Comparison of ENCODE assay signal across 13 cellular contexts in genomic region chr1:116765962-116766361, GRCh38. TPM values are rescaled to one million over a fixed set of nuclear protein-coding genes. Genes with fewer than 3 reads are reported as not detected.
DNase-seq lines count a peak whose midpoint lies in the region; ATAC-seq lines count a peak whose summit lies in the region.
"Had no signal": no experiment of that assay in that cellular context is flagged by ENCODE, and none has a peak within 500 bp of the region (broad histone marks: within the 10 kb centered on the region; RNA-seq: fewer than 3 reads in every experiment).

No MANE protein-coding gene starts in this region.

- H3K27ac ChIP-seq in thymus (ENCODE audit: low read depth), result peak overlapping the region; percentile 98
- H3K27ac ChIP-seq: PC-9 had no signal

- H3K9me3 ChIP-seq in thymus (ENCODE audit: control insufficient read depth), result no peaks in the 10 kb centered on the region

- no peak for DNase-seq in activated naive CD4-positive, alpha-beta T cell treated with anti-CD3 and anti-CD28 coated beads, Interleukin-2, amount 10 ng/mL, durations not matched to agents 7 days and 5 days
- no peak for DNase-seq in activated naive CD4-positive, alpha-beta T cell treated with Interleukin-2 at 50 U/mL for 16 hours
- DNase-seq in activated CD8-positive, alpha-beta memory T cell treated with anti-CD3 and anti-CD28 coated beads, Interleukin-2, amount 10 ng/mL, durations not matched to agents 7 days and 5 days, result no peak
- DNase-seq in fibroblast of gingiva (ENCODE audit: low read depth) (peak; percentile 55), NCI-H510A treated with DMSO at 0.1 percent for 48 hours (lab: John Stamatoyannopoulos, UW) (no peak)
- DNase-seq: H7; MV-4-11; PC-9; stimulated activated CD4-positive, alpha-beta T cell treated with anti-CD3 and anti-CD28 coated beads, Interleukin-2, amount 100 ng/mL, for 24 hours had no signal

- peaks cover 90% of the 10 kb centered on the region for H3K4me1 ChIP-seq in thymus (ENCODE audit: control insufficient read depth, insufficient read depth, low read length)

- peak overlapping the region; percentile 99 for H3K27ac Mint-ChIP-seq in activated naive CD4-positive, alpha-beta T cell treated with anti-CD3 and anti-CD28 coated beads, Interleukin-2, amount 10 ng/mL, durations not matched to agents 7 days and 5 days
- peak overlapping the region; percentile 97 for H3K27ac Mint-ChIP-seq in activated CD8-positive, alpha-beta memory T cell treated with anti-CD3 and anti-CD28 coated beads, Interleukin-2, amount 10 ng/mL, durations not matched to agents 7 days and 5 days
- H3K27ac Mint-ChIP-seq: B cell had no signal

- no peaks in the 10 kb centered on the region for H3K27me3 ChIP-seq in thymus (ENCODE audit: control insufficient read depth, insufficient read depth)

- no peaks in the 10 kb centered on the region for H3K27me3 Mint-ChIP-seq in activated naive CD4-positive, alpha-beta T cell treated with anti-CD3 and anti-CD28 coated beads, Interleukin-2, amount 10 ng/mL, durations not matched to agents 7 days and 5 days
- no peaks in the 10 kb centered on the region for H3K27me3 Mint-ChIP-seq in activated CD8-positive, alpha-beta memory T cell treated with anti-CD3 and anti-CD28 coated beads, Interleukin-2, amount 10 ng/mL, durations not matched to agents 7 days and 5 days

- no peak overlapping the region for H3K4me3 ChIP-seq in thymus (ENCODE audit: low read length)
- H3K4me3 ChIP-seq: PC-9 had no signal

- peaks cover 100% of the 10 kb centered on the region for H3K4me1 Mint-ChIP-seq in activated naive CD4-positive, alpha-beta T cell treated with anti-CD3 and anti-CD28 coated beads, Interleukin-2, amount 10 ng/mL, durations not matched to agents 7 days and 5 days
- peaks cover 96% of the 10 kb centered on the region for H3K4me1 Mint-ChIP-seq in activated CD8-positive, alpha-beta memory T cell treated with anti-CD3 and anti-CD28 coated beads, Interleukin-2, amount 10 ng/mL, durations not matched to agents 7 days and 5 days

- H3K4me3 Mint-ChIP-seq in activated naive CD4-positive, alpha-beta T cell treated with anti-CD3 and anti-CD28 coated beads, Interleukin-2, amount 10 ng/mL, durations not matched to agents 7 days and 5 days, result peak overlapping the region; percentile 44
- peak overlapping the region; percentile 65 for H3K4me3 Mint-ChIP-seq in activated CD8-positive, alpha-beta memory T cell treated with anti-CD3 and anti-CD28 coated beads, Interleukin-2, amount 10 ng/mL, durations not matched to agents 7 days and 5 days
- H3K4me3 Mint-ChIP-seq: B cell had no signal

- no peaks in the 10 kb centered on the region for H3K9me3 Mint-ChIP-seq in activated naive CD4-positive, alpha-beta T cell treated with anti-CD3 and anti-CD28 coated beads, Interleukin-2, amount 10 ng/mL, durations not matched to agents 7 days and 5 days
- no peaks in the 10 kb centered on the region for H3K9me3 Mint-ChIP-seq in activated CD8-positive, alpha-beta memory T cell treated with anti-CD3 and anti-CD28 coated beads, Interleukin-2, amount 10 ng/mL, durations not matched to agents 7 days and 5 days (ENCODE audit: low read depth)

- peaks cover 74% of the 10 kb centered on the region for H3K36me3 ChIP-seq in thymus (ENCODE audit: control insufficient read depth, insufficient read depth)

- no peak for ATAC-seq in activated CD8-positive, alpha-beta memory T cell treated with anti-CD3 and anti-CD28 coated beads, Interleukin-2, amount 10 ng/mL, durations not matched to agents 7 days and 5 days
- ATAC-seq in HG02763 (IDR thresholded peaks at IDR 0.05; ENCODE audit: unreplicated experiment), result no peak
- no peak for ATAC-seq in GM19395 (IDR thresholded peaks at IDR 0.05; ENCODE audit: unreplicated experiment)

- CTCF ChIA-PET in activated naive CD4-positive, alpha-beta T cell treated with anti-CD3 and anti-CD28 coated beads, Interleukin-2, amount 10 ng/mL, durations not matched to agents 7 days and 5 days (lab: Charles Lee), result interaction anchor here (0.7 to 12.8 kb wide), 8 partner anchors 11 to 290 kb away, joined by 3 to 162 read pairs (median 22); partner anchors contain the start of gene CD2
- CTCF ChIA-PET in activated CD8-positive, alpha-beta memory T cell treated with anti-CD3 and anti-CD28 coated beads, Interleukin-2, amount 10 ng/mL, durations not matched to agents 7 days and 5 days (lab: Charles Lee), result interaction anchor here (0.6 to 24.8 kb wide), 6 partner anchors 11 to 738 kb away, joined by 3 to 317 read pairs (median 98); partner anchors contain the start of gene CD2

- H3K36me3 Mint-ChIP-seq in activated naive CD4-positive, alpha-beta T cell treated with anti-CD3 and anti-CD28 coated beads, Interleukin-2, amount 10 ng/mL, durations not matched to agents 7 days and 5 days, result peaks cover 87% of the 10 kb centered on the region
- H3K36me3 Mint-ChIP-seq in activated CD8-positive, alpha-beta memory T cell treated with anti-CD3 and anti-CD28 coated beads, Interleukin-2, amount 10 ng/mL, durations not matched to agents 7 days and 5 days, result peaks cover 85% of the 10 kb centered on the region

- 96% methylated on average over 4 of the region's 4 CpGs for WGBS in thymus

RNA-seq across cellular contexts. Expression of gene CD2, which starts 11.7 kb away (rescaled TPM):
- total RNA-seq in activated CD8-positive, alpha-beta memory T cell treated with anti-CD3 and anti-CD28 coated beads, Interleukin-2, amount 10 ng/mL, durations not matched to agents 7 days and 5 days, result 100 to 1,000 TPM; 278 to 444 TPM
- 244 TPM for polyA plus RNA-seq in thymus
- total RNA-seq: H7, PC-9 had no signal
